In genomic region chr5:127875235-127876021, GRCh38 we compare ENCODE assay signal across 8 cellular contexts.
DNase-seq lines count a peak whose midpoint lies in the region; ATAC-seq, FAIRE-seq and TF ChIP-seq lines count a peak whose summit lies in the region.

No MANE protein-coding gene starts in this region.

- no peaks in the 10 kb centered on the region for H3K27me3 ChIP-seq in HAP-1 (ENCODE audit: low read depth)
- no peaks in the 10 kb centered on the region for H3K27me3 ChIP-seq in SJSA1 (replicated peaks)
- no peaks in the 10 kb centered on the region for H3K27me3 ChIP-seq in mesenchymal stem cell (ENCODE audit: control insufficient read depth in 1 of 2, insufficient read depth in 1 of 2, low read length in 2 of 2)
- no peaks in the 10 kb centered on the region for H3K27me3 ChIP-seq in upper lobe of left lung

- no peaks in the 10 kb centered on the region for H3K9me3 ChIP-seq in A549
- H3K9me3 ChIP-seq in HAP-1, result no peaks in the 10 kb centered on the region
- 0 out of 2 replicates have a peak, but pooled peaks cover 3% of the 10 kb centered on the region for H3K9me3 ChIP-seq in SJSA1 (replicated peaks)
- H3K9me3 ChIP-seq in mesenchymal stem cell (ENCODE audit: control insufficient read depth, low read length), result no peaks in the 10 kb centered on the region
- no peaks in the 10 kb centered on the region for H3K9me3 ChIP-seq in upper lobe of left lung

- no peak overlapping the region for H3K9ac ChIP-seq in mesenchymal stem cell (ENCODE audit: low read length)

- CTCF ChIA-PET in A549 (lab: Yijun Ruan, JAX), result interaction anchor here (0.6 to 4.0 kb wide), 34 partner anchors 9 to 1021 kb away, joined by 3 to 34 read pairs (median 3); partner anchors contain the start of gene SLC12A2

- H2AFZ ChIP-seq in mesenchymal stem cell (ENCODE audit: low read depth, low read length), result peak overlapping the region; percentile 54

- POLR2A ChIA-PET in A549 (lab: Yijun Ruan, JAX), result interaction anchor here (0.6 to 1.1 kb wide), 3 partner anchors 12 to 326 kb away, joined by 3 to 4 read pairs (median 3); partner anchors contain the start of gene SLC12A2

- no peak overlapping the region for H2BK120ac ChIP-seq in mesenchymal stem cell (ENCODE audit: low read depth, low read length)

- no peak overlapping the region for H3K4me3 ChIP-seq in A549
- H3K4me3 ChIP-seq in GM12864 (ENCODE audit: low read depth, low read length), result no peak overlapping the region
- no peak overlapping the region for H3K4me3 ChIP-seq in HAP-1
- H3K4me3 ChIP-seq in SJSA1, result no peak overlapping the region
- H3K4me3 ChIP-seq in mesenchymal stem cell (ENCODE audit: insufficient read depth in 1 of 2, low read depth in 1 of 2, low read length in 2 of 2), result no peak overlapping the region
- no peak overlapping the region for H3K4me3 ChIP-seq in upper lobe of left lung

- no peak overlapping the region for H4K91ac ChIP-seq in mesenchymal stem cell (ENCODE audit: low read length)

- H2BK12ac ChIP-seq in mesenchymal stem cell (ENCODE audit: low read length in 2 of 2), result peak overlapping the region in 1 of 2 experiments; percentile 77

- peaks cover 46% of the 10 kb centered on the region for H3K4me1 ChIP-seq in A549
- peaks cover 11% of the 10 kb centered on the region for H3K4me1 ChIP-seq in HAP-1
- H3K4me1 ChIP-seq in SJSA1 (replicated peaks), result peaks cover 31% of the 10 kb centered on the region
- H3K4me1 ChIP-seq in mesenchymal stem cell (ENCODE audit: control insufficient read depth, insufficient read depth, low read depth, low read length), result peaks cover 8% of the 10 kb centered on the region
- peaks cover 5 to 24% (median 16%) of the 10 kb centered on the region in 4 donors for H3K4me1 ChIP-seq in upper lobe of left lung

- TF ChIP-seq CTCF in A549 (IDR thresholded peaks at IDR 0.05) (peak; percentile 85), GM12864 (IDR thresholded peaks at IDR 0.05; ENCODE audit: low read depth, low read length, missing control alignments) (peak; percentile 40), LNCAP (IDR thresholded peaks at IDR 0.05) (peak; percentile 80), upper lobe of left lung (IDR thresholded peaks at IDR 0.05) (peak in 2 of 6 experiments; percentile 26 to 30)

- peak overlapping the region in 1 of 2 experiments; percentile 73 for H3K18ac ChIP-seq in mesenchymal stem cell (ENCODE audit: low read depth in 1 of 2, low read length in 2 of 2)

- H3K36me3 ChIP-seq in HAP-1 (replicated peaks) (no peaks in the 10 kb centered on the region), SJSA1 (no peaks in the 10 kb centered on the region), mesenchymal stem cell (ENCODE audit: control insufficient read depth in 1 of 2, insufficient read depth in 2 of 2, low read depth in 1 of 2, low read length in 2 of 2) (no peaks in the 10 kb centered on the region), upper lobe of left lung (no peaks in the 10 kb centered on the region)

- H3K79me1 ChIP-seq in mesenchymal stem cell (replicated peaks; ENCODE audit: low read length, poor library complexity, severe bottlenecking), result no peaks in the 10 kb centered on the region

- no peak overlapping the region for H2BK15ac ChIP-seq in mesenchymal stem cell (ENCODE audit: low read depth, poor library complexity, severe bottlenecking)

- peak overlapping the region; percentile 63 for H3K4me2 ChIP-seq in A549
- no peak overlapping the region for H3K4me2 ChIP-seq in mesenchymal stem cell (ENCODE audit: low read length, poor library complexity, severe bottlenecking)

- TF ChIP-seq RAD21 in A549 (conservative IDR thresholded peaks at IDR 0.05 in 1 of 2, IDR thresholded peaks at IDR 0.05 in 1 of 2), result peak; percentile 93 to 94

- no peak for TF ChIP-seq POLR2A in A549 (IDR thresholded peaks at IDR 0.05; ENCODE audit: low read length)
- TF ChIP-seq POLR2A in upper lobe of left lung (IDR thresholded peaks at IDR 0.05), result no peak

- WGBS in A549 (ENCODE audit: missing lambda C conversion rate), result 3% methylated on average over 8 of the region's 8 CpGs
- WGBS in mesenchymal stem cell, result 24% methylated on average over 7 of the region's 8 CpGs
- WGBS in upper lobe of left lung, 2 donors, result 15 to 20% methylated on average over 8 of the region's 8 CpGs

- FAIRE-seq in A549 (lab: Jason Lieb, UNC), result peak; percentile 92

- in situ Hi-C loops in HAP-1 (cut with MboI; ENCODE audit: low sequenced_read_pairs), result no loop called here

- DNase-seq in A549 (ENCODE audit: low read depth in 1 of 2, low spot score in 1 of 2), result peak; percentile 61 to 93
- peak; percentile 34 for DNase-seq in GM12864 (ENCODE audit: low read depth)
- peak; percentile 51 to 66 for DNase-seq in HAP-1 (ENCODE audit: low spot score in 2 of 2)
- peak; percentile 66 to 72 for DNase-seq in SJSA1 (ENCODE audit: low read depth in 1 of 2, low spot score in 2 of 2)
- peak; percentile 85 for DNase-seq in dermis blood vessel endothelial cell
- peak; percentile 72 for DNase-seq in mesenchymal stem cell
- peak in 1 of 2 donors; percentile 50 for DNase-seq in upper lobe of left lung

- H4K8ac ChIP-seq in mesenchymal stem cell (ENCODE audit: low read length), result peak overlapping the region; percentile 74

- no peak overlapping the region for H3K23ac ChIP-seq in mesenchymal stem cell (ENCODE audit: low read length in 2 of 2)

- no peak overlapping the region for H3K4ac ChIP-seq in mesenchymal stem cell (ENCODE audit: low read depth in 1 of 2, low read length in 2 of 2)

- ATAC-seq in A549 (peak; percentile 94), upper lobe of left lung (ENCODE audit: low FRiP score in 2 of 2) (peak; percentile 47 to 75)

- peak overlapping the region in 1 of 2 experiments; percentile 75 for H3K14ac ChIP-seq in mesenchymal stem cell (ENCODE audit: low read length in 2 of 2)

- peak overlapping the region; percentile 19 for H2AK5ac ChIP-seq in mesenchymal stem cell (ENCODE audit: low read length, severe bottlenecking)

- no peak overlapping the region for H2BK5ac ChIP-seq in mesenchymal stem cell (ENCODE audit: low read depth, low read length, poor library complexity, severe bottlenecking)

- H3K27ac ChIP-seq in A549 (peak overlapping the region; percentile 56 to 75), SJSA1 (peak overlapping the region; percentile 14; the same call in 1 of the 2 replicates), mesenchymal stem cell (ENCODE audit: low read length, poor library complexity, severe bottlenecking) (peak overlapping the region; percentile 17), upper lobe of left lung (peak overlapping the region in 1 of 4 donors; percentile 16)

- TF ChIP-seq EP300 in A549 (IDR thresholded peaks at IDR 0.05) (no peak; a peak in 1 of 5 replicates), upper lobe of left lung (IDR thresholded peaks at IDR 0.05) (no peak)

TF ChIP-seq in A549, 52 proteins besides CTCF, POLR2A, EP300 and RAD21 (continues in another document):
- TF ChIP-seq BHLHE40 (IDR thresholded peaks at IDR 0.05; ENCODE audit: low read depth, low read length) (no peak), CHD4 (IDR thresholded peaks at IDR 0.05; ENCODE audit: borderline replicate concordance) (no peak), MAZ (IDR thresholded peaks at IDR 0.05; ENCODE audit: borderline replicate concordance, low read depth, low read length) (no peak), NFE2L2 (conservative IDR thresholded peaks at IDR 0.05; ENCODE audit: low read length) (no peak), FOSB (CRISPR knock-in tag; IDR thresholded peaks at IDR 0.05) (no peak), HOXB5 (CRISPR knock-in tag; IDR thresholded peaks at IDR 0.05) (peak; percentile 94), RCOR1 (IDR thresholded peaks at IDR 0.05; ENCODE audit: low read depth, low read length) (no peak), REST (IDR thresholded peaks at IDR 0.05) (no peak), RFX5 (IDR thresholded peaks at IDR 0.05) (no peak), SREBF2 (IDR thresholded peaks at IDR 0.05) (no peak), MAX (IDR thresholded peaks at IDR 0.05) (peak; percentile 67), JUN (IDR thresholded peaks at IDR 0.05) (no peak; a peak in 1 of 5 replicates), SMC3 (IDR thresholded peaks at IDR 0.05) (peak; percentile 92), GATA3 (IDR thresholded peaks at IDR 0.05; ENCODE audit: borderline replicate concordance) (peak; percentile 35), USF2 (IDR thresholded peaks at IDR 0.05) (peak; percentile 86)
